1 cellular context compared by ENCODE assay signal in the genomic region with DNA sequence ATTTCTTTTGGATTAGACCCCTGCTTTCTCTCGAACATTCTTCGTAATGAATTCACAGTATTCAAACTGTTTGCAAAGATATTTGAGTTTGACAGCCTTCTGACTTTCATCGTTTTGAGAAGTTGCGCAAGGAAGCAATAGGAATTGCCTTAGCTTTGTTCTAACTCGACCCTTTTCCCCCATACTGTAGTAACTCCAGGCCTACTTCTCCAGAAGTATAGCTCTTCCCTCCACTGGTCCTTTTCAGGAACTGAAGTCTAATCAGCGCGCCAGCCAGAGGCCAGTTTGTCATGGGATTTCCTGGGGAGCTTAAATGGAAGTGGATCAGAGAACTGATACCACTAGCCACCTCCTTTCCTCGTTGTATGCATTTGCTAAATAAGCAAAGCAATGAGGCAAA.
TF ChIP-seq lines count a peak whose summit lies in the region.

No MANE protein-coding gene starts in this region.

TF ChIP-seq in H1, 55 proteins besides CTCF, POLR2A, EP300 and RAD21:
- peak; percentile 50; the same call in 1 of the 2 replicates for TF ChIP-seq CEBPB (IDR thresholded peaks at IDR 0.05; ENCODE audit: low read depth, low read length)
- TF ChIP-seq POU5F1 (IDR thresholded peaks at IDR 0.05; ENCODE audit: low read depth, low read length) = no peak
TF ChIP-seq in H1: peak in this region for 1.
